In genomic region chr4:141962486-141962885, GRCh38 we compare ENCODE assay signal across 9 cellular contexts.
"Had no signal": no experiment of that assay in that cellular context is flagged by ENCODE, and none has a peak within 500 bp of the region (broad histone marks: within the 10 kb centered on the region; RNA-seq: fewer than 3 reads in every experiment).

No MANE protein-coding gene starts in this region.

- H3K4me1 ChIP-seq: HAP-1 had no signal

- H3K4me1 Mint-ChIP-seq: GM23338, H9 had no signal

- H3K36me3 ChIP-seq: HAP-1 had no signal

- H3K4me3 Mint-ChIP-seq: GM23338, H9, HFFc6 had no signal

- DNase-seq: GM23248, GOT3, H7, H9, HCEC 1CT, HFFc6 had no signal

- ATAC-seq: GM23338, HCT116 had no signal

- H3K27ac Mint-ChIP-seq: GM23338, H9, HFFc6 had no signal

- H3K9me3 ChIP-seq: HAP-1 had no signal

- H3K4me3 ChIP-seq: GM23248, GM23338, HAP-1 had no signal

- H3K27ac ChIP-seq: GM23248 had no signal
